ENCODE assay signal across 11 cellular contexts in genomic region chr18:7366597-7366996, GRCh38.
"Had no signal": no experiment of that assay in that cellular context is flagged by ENCODE, and none has a peak within 500 bp of the region (broad histone marks: within the 10 kb centered on the region; RNA-seq: fewer than 3 reads in every experiment).

No MANE protein-coding gene starts in this region.

- H3K4me1 ChIP-seq: parathyroid adenoma had no signal

- H3K9me3 ChIP-seq: gastroesophageal sphincter had no signal

- H3K36me3 ChIP-seq: gastroesophageal sphincter had no signal

- DNase-seq: activated CD4-positive, alpha-beta T cell treated with anti-CD3 and anti-CD28 coated beads, Interleukin-2, amount 10 ng/mL, durations not matched to agents 7 days and 5 days; activated CD4-positive, CD25-positive, alpha-beta regulatory T cell; activated CD8-positive, alpha-beta memory T cell treated with anti-CD3 and anti-CD28 coated beads, Interleukin-2, amount 50 U/mL, for 48 hours; activated gamma-delta T cell treated with Interleukin-2 at 50 U/mL for 16 hours; cortex of kidney; effector memory CD4-positive, alpha-beta T cell; naive thymus-derived CD4-positive, alpha-beta T cell; stimulated activated CD4-positive, alpha-beta T cell treated with anti-CD3 and anti-CD28 coated beads, Interleukin-12 subunit alpha, Interleukin-12 subunit beta, amount 100 ng/mL, for 4 hours; stimulated activated naive B cell treated with anti-CD40 and anti-IgM and Interleukin-4, amounts not matched to agents 10 μg/mL and 1 μg/mL and 100 μg/mL, for 72 hours had no signal

- H3K4me3 ChIP-seq: gastroesophageal sphincter had no signal

- H3K27ac ChIP-seq: gastroesophageal sphincter, parathyroid adenoma had no signal

- H3K27me3 ChIP-seq: gastroesophageal sphincter had no signal

- H3K9ac ChIP-seq: parathyroid adenoma had no signal

- ATAC-seq: gastroesophageal sphincter; naive thymus-derived CD4-positive, alpha-beta T cell; stimulated activated naive B cell treated with anti-CD40 and anti-IgM and Interleukin-4, amounts not matched to agents 10 μg/mL and 1 μg/mL and 100 μg/mL, for 72 hours had no signal
